Comparison of ENCODE assay signal across 10 cellular contexts in the genomic region with DNA sequence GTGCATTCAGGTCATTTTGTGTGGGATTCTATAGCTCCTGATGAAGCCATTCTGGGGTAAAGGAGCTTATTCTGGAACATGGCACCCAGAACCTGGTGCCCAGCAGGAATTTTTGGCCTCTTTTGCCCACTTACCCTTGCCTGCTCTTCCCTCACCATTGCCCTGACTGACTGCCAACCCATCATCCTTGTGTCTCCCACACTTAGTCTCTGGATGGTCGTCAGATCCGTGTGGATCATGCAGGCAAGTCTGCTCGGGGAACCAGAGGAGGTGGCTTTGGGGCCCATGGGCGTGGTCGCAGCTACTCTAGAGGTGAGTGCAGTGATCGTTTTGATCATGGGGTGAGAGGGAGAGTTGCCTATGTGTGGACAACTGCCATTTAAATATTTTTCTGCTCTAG. TPM values are rescaled to one million over a fixed set of nuclear protein-coding genes. Genes with fewer than 3 reads are reported as not detected.
DNase-seq lines count a peak whose midpoint lies in the region; ATAC-seq, FAIRE-seq and TF ChIP-seq lines count a peak whose summit lies in the region.
"Had no signal": no experiment of that assay in that cellular context is flagged by ENCODE, and none has a peak within 500 bp of the region (broad histone marks: within the 10 kb centered on the region; RNA-seq: fewer than 3 reads in every experiment).

No MANE protein-coding gene starts in this region.

- no peak overlapping the region for H2AFZ ChIP-seq in GM23338
- H2AFZ ChIP-seq: parathyroid adenoma had no signal

- peak overlapping the region; percentile 94 for H3K4me3 Mint-ChIP-seq in GM23338
- H3K4me3 Mint-ChIP-seq in memory B cell, result peak overlapping the region; percentile 96

- ATAC-seq in A549, result no peak
- ATAC-seq in GM23338, result no peak
- no peak for ATAC-seq in memory B cell (ENCODE audit: low read depth)
- no peak for ATAC-seq in HG02763 (IDR thresholded peaks at IDR 0.05; ENCODE audit: unreplicated experiment)

- H3K36me3 Mint-ChIP-seq in GM23338 (ENCODE audit: low read depth), result peaks cover 59% of the 10 kb centered on the region
- peaks cover 19% of the 10 kb centered on the region for H3K36me3 Mint-ChIP-seq in memory B cell

- H3K9me2 ChIP-seq in GM23338 (ENCODE audit: insufficient read depth), result no peaks in the 10 kb centered on the region

- H3K27me3 Mint-ChIP-seq in GM23338 (ENCODE audit: insufficient read depth, low read depth, poor library complexity) (peaks cover 7% of the 10 kb centered on the region), memory B cell (no peaks in the 10 kb centered on the region)

- H3F3A ChIP-seq in GM23338 (replicated peaks; ENCODE audit: low read depth), result peaks cover 9% of the 10 kb centered on the region; the same call in 1 of the 2 replicates

- TF ChIP-seq POLR2A in A549 (IDR thresholded peaks at IDR 0.05; ENCODE audit: low read length), result no peak

- H4K20me1 ChIP-seq in GM23338 (replicated peaks; ENCODE audit: insufficient read depth), result no peaks in the 10 kb centered on the region; the same call in 1 of the 2 replicates

- CTCF ChIA-PET in A549 (lab: Yijun Ruan, JAX), result no interaction called here

- H3K36me3 ChIP-seq in GM23338 (ENCODE audit: insufficient read depth) (peaks cover 32% of the 10 kb centered on the region), adipocyte (ENCODE audit: control insufficient read depth, insufficient read depth, low read length, severe bottlenecking) (peaks cover 43% of the 10 kb centered on the region)

- POLR2A ChIA-PET in A549 (lab: Yijun Ruan, JAX), result no interaction called here

- H3K9ac ChIP-seq in adipocyte (ENCODE audit: low read length), result peak overlapping the region; percentile 100
- H3K9ac ChIP-seq: parathyroid adenoma had no signal

- H3K4me2 ChIP-seq in A549, result peak overlapping the region; percentile 97
- H3K4me2 ChIP-seq in GM23338, result no peak overlapping the region

- no peak for FAIRE-seq in A549 (lab: Jason Lieb, UNC)

- no peak overlapping the region; the same call in 1 of the 2 replicates for H3K27ac Mint-ChIP-seq in GM23338
- no peak overlapping the region for H3K27ac Mint-ChIP-seq in memory B cell

- peak overlapping the region; percentile 93 to 100 for H3K27ac ChIP-seq in A549
- H3K27ac ChIP-seq in GM23338 (ENCODE audit: low read depth), result 0 out of 2 replicates have a peak overlapping the region, but pooled peaks have one; percentile 14
- H3K27ac ChIP-seq in dorsolateral prefrontal cortex, result peak overlapping the region in 7 of 59 donors; percentile 98 to 99 (median 99)

- 52% methylated on average over 6 of the region's 6 CpGs for WGBS in A549 (ENCODE audit: missing lambda C conversion rate)

- TF ChIP-seq RAD21 in A549 (conservative IDR thresholded peaks at IDR 0.05 in 1 of 2, IDR thresholded peaks at IDR 0.05 in 1 of 2), result no peak

- intact Hi-C loops in dorsolateral prefrontal cortex (cut with DNase I), result loop anchor here (10.0 kb wide), 2 partner anchors 101 to 921 kb away; partner anchors contain the start of genes FTSJ1 (in 2 of the 2), SLC38A5 (in 2 of the 2), ELK1 (in 1 of the 2) and UXT (in 1 of the 2)

- H3K4me3 ChIP-seq in A549 (peak overlapping the region; percentile 75), GM23338 (no peak overlapping the region), adipocyte (ENCODE audit: low read length) (peak overlapping the region; percentile 89), dorsolateral prefrontal cortex (peak overlapping the region in 22 of 59 donors; percentile 25 to 88 (median 76))

- H3K79me2 ChIP-seq in GM23338 (replicated peaks; ENCODE audit: insufficient read depth), result peaks cover 13% of the 10 kb centered on the region

- TF ChIP-seq CTCF in A549 (IDR thresholded peaks at IDR 0.05) (no peak), GM23338 (conservative IDR thresholded peaks at IDR 0.05; ENCODE audit: low read depth in 2 of 2) (no peak), dorsolateral prefrontal cortex (IDR thresholded peaks at IDR 0.05 in 54 of 56, conservative IDR thresholded peaks at IDR 0.05 in 2 of 56; ENCODE audit: low read depth in 1 of 56, partially characterized antibody in 56 of 56) (no peak)

- no peak for DNase-seq in A549 (ENCODE audit: low read depth in 1 of 2, low spot score in 1 of 2)
- DNase-seq in GM23338 (ENCODE audit: low spot score), result no peak
- DNase-seq in adipocyte (ENCODE audit: low read depth), result no peak
- DNase-seq in memory B cell (ENCODE audit: low spot score in 2 of 2), result no peak
- no peak for DNase-seq in glomerular visceral epithelial cell (ENCODE audit: extremely low spot score)
- DNase-seq in dorsolateral prefrontal cortex, result no peak
- no peak for DNase-seq in midbrain (lab: John Stamatoyannopoulos, UW)
- DNase-seq: amygdala had no signal

- TF ChIP-seq EP300 in A549 (IDR thresholded peaks at IDR 0.05), result no peak

- no peaks in the 10 kb centered on the region for H3K9me3 ChIP-seq in A549
- H3K9me3 ChIP-seq in adipocyte (ENCODE audit: control insufficient read depth, low read length), result no peaks in the 10 kb centered on the region

- H3K9me3 Mint-ChIP-seq in GM23338 (no peaks in the 10 kb centered on the region), memory B cell (no peaks in the 10 kb centered on the region)

- H3K27me3 ChIP-seq in GM23338 (ENCODE audit: insufficient read depth), result no peaks in the 10 kb centered on the region
- H3K27me3 ChIP-seq in adipocyte (replicated peaks; ENCODE audit: control insufficient read depth, insufficient read depth, low read length), result no peaks in the 10 kb centered on the region
- peaks cover 0 to 37% (median 0%) of the 10 kb centered on the region in 45 donors for H3K27me3 ChIP-seq in dorsolateral prefrontal cortex

- peaks cover 9% of the 10 kb centered on the region; the same call in 2 of the 3 replicates for H3K4me1 Mint-ChIP-seq in GM23338
- H3K4me1 Mint-ChIP-seq in memory B cell, result peaks cover 17% of the 10 kb centered on the region

- H3K4me1 ChIP-seq in A549 (peaks cover 23% of the 10 kb centered on the region; the same call in 2 of the 3 replicates), GM23338 (ENCODE audit: insufficient read depth) (no peaks in the 10 kb centered on the region), adipocyte (ENCODE audit: control insufficient read depth, insufficient read depth, low read length) (peaks cover 16% of the 10 kb centered on the region)

TF ChIP-seq in A549, 52 proteins besides CTCF, POLR2A, EP300 and RAD21 (continues in another document):
- TF ChIP-seq ESRRA (IDR thresholded peaks at IDR 0.05; ENCODE audit: borderline replicate concordance, low read length) (no peak), FOSB (CRISPR knock-in tag; IDR thresholded peaks at IDR 0.05) (no peak), HOXA7 (CRISPR knock-in tag; IDR thresholded peaks at IDR 0.05) (no peak), MAFK (IDR thresholded peaks at IDR 0.05; ENCODE audit: partially characterized antibody) (no peak), TFCP2L1 (CRISPR knock-in tag; IDR thresholded peaks at IDR 0.05) (no peak), RARB (CRISPR knock-in tag; IDR thresholded peaks at IDR 0.05) (no peak)

TF ChIP-seq in GM23338, 12 proteins besides CTCF, POLR2A, EP300 and RAD21 (continues in another document):
- TF ChIP-seq ZNF114 (CRISPR knock-in tag; IDR thresholded peaks at IDR 0.05) (no peak), STAT1 (IDR thresholded peaks at IDR 0.05; ENCODE audit: unreplicated experiment) (no peak)

RNA-seq across cellular contexts. Expression of gene RBM3, which starts 1.8 kb away (rescaled TPM):
- polyA plus RNA-seq in A549 (2011; rRNA removed) (214 and 337 TPM in 2 replicates), A549 (2017; fragmentation: RNase III; extraction: RNeasy Plus Mini Kit Qiagen cat#74134 plus additional on column Dnase treatment) (345 to 446 TPM (median 353 TPM) in 3 replicates), GM23338 (2016; fragmentation: Nextera tagmentation; extraction: Ambion mirVana) (71.8 and 77.5 TPM in 2 replicates)
- polyA plus RNA-seq in A549 (2012; cell fraction: cytosol; rRNA removed), result 186 and 205 TPM in 2 replicates
- 145 and 200 TPM in 2 replicates for polyA plus RNA-seq in A549 (2012; cell fraction: nucleus; rRNA removed)
- polyA minus RNA-seq in A549 (2011; rRNA and poly(A)+ RNA removed), result 260 and 279 TPM in 2 replicates
- 103 and 114 TPM in 2 replicates for total RNA-seq in GM23338 (2014; rRNA removed; shearing (Covaris generic))
- total RNA-seq in dorsolateral prefrontal cortex, result 100 to 1,000 TPM in 10 of 120 experiments, 10 to 100 TPM in 110; 24.6 to 159 (median 56.4) TPM

RNA-seq across cellular contexts. Expression of gene WDR13, which starts 21.2 kb away (rescaled TPM):
- polyA plus RNA-seq in A549 (2011; rRNA removed), result 32.4 and 47.4 TPM in 2 replicates
- polyA plus RNA-seq in A549 (2012; cell fraction: cytosol; rRNA removed), result 159 and 194 TPM in 2 replicates
- 477 and 479 TPM in 2 replicates for polyA plus RNA-seq in A549 (2012; cell fraction: nucleus; rRNA removed)
- polyA plus RNA-seq in A549 (2017; fragmentation: RNase III; extraction: RNeasy Plus Mini Kit Qiagen cat#74134 plus additional on column Dnase treatment), result 47.1 to 57.3 TPM (median 51.9 TPM) in 3 replicates
- polyA minus RNA-seq in A549 (2011; rRNA and poly(A)+ RNA removed), result 34.6 and 58.3 TPM in 2 replicates
- total RNA-seq in GM23338 (2014; rRNA removed; shearing (Covaris generic)), result 24.2 and 34.9 TPM in 2 replicates
- polyA plus RNA-seq in GM23338 (2016; fragmentation: Nextera tagmentation; extraction: Ambion mirVana), result 19.3 and 24.9 TPM in 2 replicates
- total RNA-seq in dorsolateral prefrontal cortex, result 100 to 1,000 TPM in 117 of 120 experiments, 10 to 100 TPM in 3; 86.7 to 175 (median 126) TPM

RNA-seq across cellular contexts. Expression of gene TBC1D25, which starts 36.6 kb away (rescaled TPM):
- polyA plus RNA-seq in A549 (2011; rRNA removed) (8.6 and 10.8 TPM in 2 replicates), A549 (2017; fragmentation: RNase III; extraction: RNeasy Plus Mini Kit Qiagen cat#74134 plus additional on column Dnase treatment) (8.8 to 13.0 TPM (median 11.6 TPM) in 3 replicates), GM23338 (2016; fragmentation: Nextera tagmentation; extraction: Ambion mirVana) (1.9 and 2.1 TPM in 2 replicates)
- polyA plus RNA-seq in A549 (2012; cell fraction: cytosol; rRNA removed), result 18.1 and 19.4 TPM in 2 replicates
- 28.9 and 29.3 TPM in 2 replicates for polyA plus RNA-seq in A549 (2012; cell fraction: nucleus; rRNA removed)
- polyA minus RNA-seq in A549 (2011; rRNA and poly(A)+ RNA removed), result 14.6 and 21.8 TPM in 2 replicates
- 4.5 TPM in 2 replicates for total RNA-seq in GM23338 (2014; rRNA removed; shearing (Covaris generic))
- 10 to 100 TPM; 15.0 to 35.0 (median 22.4) TPM for total RNA-seq in dorsolateral prefrontal cortex

RNA-seq across cellular contexts. Expression of gene EBP, which starts 54.5 kb away (rescaled TPM):
- polyA plus RNA-seq in A549 (2011; rRNA removed) (82.9 and 90.8 TPM in 2 replicates), A549 (2017; fragmentation: RNase III; extraction: RNeasy Plus Mini Kit Qiagen cat#74134 plus additional on column Dnase treatment) (114 to 159 TPM (median 142 TPM) in 3 replicates), GM23338 (2016; fragmentation: Nextera tagmentation; extraction: Ambion mirVana) (169 and 176 TPM in 2 replicates)
- 159 and 179 TPM in 2 replicates for polyA plus RNA-seq in A549 (2012; cell fraction: cytosol; rRNA removed)
- 211 and 234 TPM in 2 replicates for polyA plus RNA-seq in A549 (2012; cell fraction: nucleus; rRNA removed)
- 179 and 201 TPM in 2 replicates for polyA minus RNA-seq in A549 (2011; rRNA and poly(A)+ RNA removed)
- 126 and 128 TPM in 2 replicates for total RNA-seq in GM23338 (2014; rRNA removed; shearing (Covaris generic))
- total RNA-seq in dorsolateral prefrontal cortex, result 10 to 100 TPM; 13.5 to 43.9 (median 25.0) TPM
